Comparison of ENCODE assay signal across 17 cellular contexts in the genomic region with DNA sequence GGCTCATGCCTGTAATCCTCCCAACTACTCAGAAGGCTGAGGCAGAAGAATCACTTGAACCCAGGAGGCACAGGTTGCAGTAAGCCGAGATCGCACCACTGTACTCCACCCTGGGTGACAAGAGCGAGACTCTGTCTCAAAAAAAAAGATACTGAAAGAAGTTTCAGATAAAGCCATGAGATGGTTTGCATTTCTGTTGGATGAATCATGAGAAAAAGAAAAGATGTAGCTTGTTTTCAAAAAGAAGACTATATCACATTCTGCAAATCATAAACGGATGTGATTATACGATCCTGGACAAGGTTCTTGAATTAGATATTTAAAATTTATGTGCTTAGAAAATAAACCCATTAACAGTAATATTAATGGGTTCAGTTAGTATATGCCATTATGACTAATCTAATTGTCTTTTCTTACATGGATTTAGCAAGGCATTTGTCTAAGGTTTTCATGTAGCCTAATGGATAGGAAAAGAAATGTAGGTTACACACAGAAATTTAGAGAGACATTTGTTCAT.
"Had no signal": no experiment of that assay in that cellular context is flagged by ENCODE, and none has a peak within 500 bp of the region (broad histone marks: within the 10 kb centered on the region; RNA-seq: fewer than 3 reads in every experiment).

No MANE protein-coding gene starts in this region.

- H3K36me3 ChIP-seq: adrenal gland, right lobe of liver had no signal

- H3K4me3 ChIP-seq: adrenal gland, dorsolateral prefrontal cortex, psoas muscle, right lobe of liver had no signal

- H3K27ac Mint-ChIP-seq: activated CD4-positive, alpha-beta memory T cell treated with anti-CD3 and anti-CD28 coated beads for 36 hours; brain; nephron progenitor cell; stimulated activated naive CD8-positive, alpha-beta T cell treated with anti-CD3 and anti-CD28 coated beads, Interleukin-15, amount 100 ng/mL, for 72 hours; type B pancreatic cell had no signal

- H3K9me3 ChIP-seq: psoas muscle, right lobe of liver had no signal

- H3K9me3 Mint-ChIP-seq: nephron progenitor cell, type B pancreatic cell had no signal

- H3K4me1 ChIP-seq: adrenal gland, psoas muscle, right lobe of liver had no signal

- H3K4me3 Mint-ChIP-seq: activated CD4-positive, alpha-beta memory T cell treated with anti-CD3 and anti-CD28 coated beads for 36 hours; activated T-cell treated with anti-CD3 and anti-CD28 coated beads, Interleukin-2, amount 50 U/mL, for 4 hours; brain; nephron progenitor cell; stimulated activated naive CD8-positive, alpha-beta T cell treated with anti-CD3 and anti-CD28 coated beads, Interleukin-15, amount 100 ng/mL, for 72 hours; type B pancreatic cell had no signal

- H3K4me1 Mint-ChIP-seq: brain; nephron progenitor cell; stimulated activated naive CD8-positive, alpha-beta T cell treated with anti-CD3 and anti-CD28 coated beads, Interleukin-15, amount 100 ng/mL, for 72 hours had no signal

- H3K27me3 ChIP-seq: adrenal gland, dorsolateral prefrontal cortex, right lobe of liver had no signal

- H3K27me3 Mint-ChIP-seq: activated CD4-positive, alpha-beta memory T cell treated with anti-CD3 and anti-CD28 coated beads for 36 hours; brain; stimulated activated naive CD8-positive, alpha-beta T cell treated with anti-CD3 and anti-CD28 coated beads, Interleukin-15, amount 100 ng/mL, for 72 hours; type B pancreatic cell had no signal

- H3K36me3 Mint-ChIP-seq: activated CD4-positive, alpha-beta memory T cell treated with anti-CD3 and anti-CD28 coated beads for 36 hours; brain; type B pancreatic cell had no signal

- H3K27ac ChIP-seq: adrenal gland, dorsolateral prefrontal cortex, psoas muscle, right lobe of liver, VCaP had no signal

- DNase-seq: activated CD4-positive, alpha-beta memory T cell treated with anti-CD3 and anti-CD28 coated beads for 36 hours; activated CD4-positive, alpha-beta T cell treated with anti-CD3 and anti-CD28 coated beads for 1 hour; activated effector memory CD4-positive, alpha-beta T cell treated with Interleukin-2 at 50 U/mL for 16 hours; activated naive CD4-positive, alpha-beta T cell treated with anti-CD3 and anti-CD28 coated beads, Interleukin-2, amount 50 U/mL, for 16 hours; activated T-cell treated with anti-CD3 and anti-CD28 coated beads, Interleukin-2, amount 50 U/mL, for 4 hours; adrenal gland; dorsolateral prefrontal cortex; hippocampal formation; nephron progenitor cell; psoas muscle; right lobe of liver; stimulated activated naive CD8-positive, alpha-beta T cell treated with anti-CD3 and anti-CD28 coated beads, Interleukin-15, amount 100 ng/mL, for 72 hours; T-helper 1 cell; T1000 had no signal
